In the genomic region with DNA sequence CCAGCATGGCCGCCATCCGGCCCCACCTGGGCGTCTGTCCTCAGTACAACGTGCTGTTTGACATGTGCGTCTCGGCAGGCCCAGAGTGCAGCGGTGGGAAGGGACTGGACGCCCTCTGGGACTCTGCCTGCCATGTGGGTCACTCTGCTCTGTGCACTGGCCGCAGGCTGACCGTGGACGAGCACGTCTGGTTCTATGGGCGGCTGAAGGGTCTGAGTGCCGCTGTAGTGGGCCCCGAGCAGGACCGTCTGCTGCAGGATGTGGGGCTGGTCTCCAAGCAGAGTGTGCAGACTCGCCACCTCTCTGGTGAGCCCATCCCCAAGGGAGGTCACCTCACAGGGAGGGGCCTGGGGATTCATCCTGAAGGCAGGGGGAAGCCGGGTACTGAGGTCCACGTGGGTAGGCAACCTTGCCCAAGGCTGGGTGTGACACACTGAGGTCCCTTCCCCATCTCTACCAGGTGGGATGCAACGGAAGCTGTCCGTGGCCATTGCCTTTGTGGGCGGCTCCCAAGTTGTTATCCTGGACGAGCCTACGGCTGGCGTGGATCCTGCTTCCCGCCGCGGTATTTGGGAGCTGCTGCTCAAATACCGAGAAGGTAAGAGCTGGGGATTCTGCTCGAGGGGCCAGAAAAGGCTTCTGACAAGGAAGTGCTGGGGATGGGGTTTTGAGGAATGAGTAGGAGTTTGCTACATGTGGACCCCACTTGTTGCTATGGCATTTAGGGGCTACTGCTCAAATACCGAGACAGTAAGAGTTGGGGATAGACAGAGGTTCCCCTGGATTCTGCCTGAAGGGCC, we compare ENCODE assay signal across 1 cellular context.
TF ChIP-seq lines count a peak whose summit lies in the region.

No MANE protein-coding gene starts in this region.

TF ChIP-seq in HepG2, 621 proteins besides CTCF, POLR2A, EP300 and RAD21 (continued from another document and continues in another):
- TF ChIP-seq SP140L (CRISPR knock-in tag; IDR thresholded peaks at IDR 0.05; ENCODE audit: borderline replicate concordance), result no peak
- no peak for TF ChIP-seq SNRNP70 (IDR thresholded peaks at IDR 0.05; ENCODE audit: low read depth, low read length)
- TF ChIP-seq PHB2 (IDR thresholded peaks at IDR 0.05; ENCODE audit: partially characterized antibody), result no peak
- peak; percentile 35; the same call in 1 of the 2 replicates for TF ChIP-seq CAMTA2 (CRISPR knock-in tag; IDR thresholded peaks at IDR 0.05; ENCODE audit: borderline replicate concordance)
- peak; percentile 85 for TF ChIP-seq REPIN1 (CRISPR knock-in tag; IDR thresholded peaks at IDR 0.05; ENCODE audit: borderline replicate concordance, low read depth)
- TF ChIP-seq CREBL2 (CRISPR knock-in tag; IDR thresholded peaks at IDR 0.05; ENCODE audit: borderline replicate concordance), result no peak
- TF ChIP-seq ATF7 (IDR thresholded peaks at IDR 0.05), result no peak
- no peak for TF ChIP-seq ATF7 (CRISPR knock-in tag; IDR thresholded peaks at IDR 0.05)
- no peak; the same call in 1 of the 2 replicates for TF ChIP-seq ZNF34 (CRISPR knock-in tag; IDR thresholded peaks at IDR 0.05; ENCODE audit: borderline replicate concordance)
- TF ChIP-seq, protein P1, sequence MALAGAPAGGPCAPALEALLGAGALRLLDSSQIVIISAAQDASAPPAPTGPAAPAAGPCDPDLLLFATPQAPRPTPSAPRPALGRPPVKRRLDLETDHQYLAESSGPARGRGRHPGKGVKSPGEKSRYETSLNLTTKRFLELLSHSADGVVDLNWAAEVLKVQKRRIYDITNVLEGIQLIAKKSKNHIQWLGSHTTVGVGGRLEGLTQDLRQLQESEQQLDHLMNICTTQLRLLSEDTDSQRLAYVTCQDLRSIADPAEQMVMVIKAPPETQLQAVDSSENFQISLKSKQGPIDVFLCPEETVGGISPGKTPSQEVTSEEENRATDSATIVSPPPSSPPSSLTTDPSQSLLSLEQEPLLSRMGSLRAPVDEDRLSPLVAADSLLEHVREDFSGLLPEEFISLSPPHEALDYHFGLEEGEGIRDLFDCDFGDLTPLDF (CRISPR knock-in tag; IDR thresholded peaks at IDR 0.05), result no peak
- peak; percentile 73; the same call in 1 of the 2 replicates for TF ChIP-seq ZNF264 (CRISPR knock-in tag; IDR thresholded peaks at IDR 0.05)
- TF ChIP-seq PBX2 (CRISPR knock-in tag; IDR thresholded peaks at IDR 0.05), result no peak
- no peak for TF ChIP-seq ARNT (IDR thresholded peaks at IDR 0.05)
- no peak for TF ChIP-seq KAT2B (IDR thresholded peaks at IDR 0.05; ENCODE audit: borderline replicate concordance, low read depth, low read length)
- no peak for TF ChIP-seq GATA4 (IDR thresholded peaks at IDR 0.05; ENCODE audit: borderline replicate concordance, low read depth)
- TF ChIP-seq MIER2 (CRISPR knock-in tag; IDR thresholded peaks at IDR 0.05), result no peak
- TF ChIP-seq ZNF138 (CRISPR knock-in tag; IDR thresholded peaks at IDR 0.05; ENCODE audit: low read depth), result 0 out of 2 replicates have a peak, but pooled peaks have one; percentile 45
- no peak for TF ChIP-seq EHMT2 (IDR thresholded peaks at IDR 0.05; ENCODE audit: borderline replicate concordance, low read depth, low read length)
- peak; percentile 89 for TF ChIP-seq ZNF563 (CRISPR knock-in tag; IDR thresholded peaks at IDR 0.05)
- TF ChIP-seq ZBTB33 (CRISPR knock-in tag; IDR thresholded peaks at IDR 0.05), result peak; percentile 42; the same call in 1 of the 2 replicates
- no peak for TF ChIP-seq ZNF383 (CRISPR knock-in tag; IDR thresholded peaks at IDR 0.05; ENCODE audit: borderline replicate concordance)
- no peak for TF ChIP-seq ZEB1 (IDR thresholded peaks at IDR 0.05; ENCODE audit: insufficient replicate concordance, low read depth)
- peak; percentile 98 for TF ChIP-seq ZNF687 (CRISPR knock-in tag; IDR thresholded peaks at IDR 0.05)
- TF ChIP-seq, protein P2, sequence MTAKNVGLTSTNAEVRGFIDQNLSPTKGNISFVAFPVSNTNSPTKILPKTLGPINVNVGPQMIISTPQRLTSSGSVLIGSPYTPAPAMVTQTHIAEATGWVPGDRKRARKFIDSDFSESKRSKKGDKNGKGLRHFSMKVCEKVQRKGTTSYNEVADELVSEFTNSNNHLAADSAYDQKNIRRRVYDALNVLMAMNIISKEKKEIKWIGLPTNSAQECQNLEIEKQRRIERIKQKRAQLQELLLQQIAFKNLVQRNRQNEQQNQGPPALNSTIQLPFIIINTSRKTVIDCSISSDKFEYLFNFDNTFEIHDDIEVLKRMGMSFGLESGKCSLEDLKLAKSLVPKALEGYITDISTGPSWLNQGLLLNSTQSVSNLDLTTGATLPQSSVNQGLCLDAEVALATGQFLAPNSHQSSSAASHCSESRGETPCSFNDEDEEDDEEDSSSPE (CRISPR knock-in tag; IDR thresholded peaks at IDR 0.05), result peak; percentile 70
- peak; percentile 82; the same call in 1 of the 2 replicates for TF ChIP-seq SRY (CRISPR knock-in tag; IDR thresholded peaks at IDR 0.05)
- no peak; the same call in none of the 2 replicates for TF ChIP-seq ARNT2 (CRISPR knock-in tag; IDR thresholded peaks at IDR 0.05; ENCODE audit: low read depth)
- TF ChIP-seq NFE2 (CRISPR knock-in tag; IDR thresholded peaks at IDR 0.05), result no peak
- TF ChIP-seq, protein P3, sequence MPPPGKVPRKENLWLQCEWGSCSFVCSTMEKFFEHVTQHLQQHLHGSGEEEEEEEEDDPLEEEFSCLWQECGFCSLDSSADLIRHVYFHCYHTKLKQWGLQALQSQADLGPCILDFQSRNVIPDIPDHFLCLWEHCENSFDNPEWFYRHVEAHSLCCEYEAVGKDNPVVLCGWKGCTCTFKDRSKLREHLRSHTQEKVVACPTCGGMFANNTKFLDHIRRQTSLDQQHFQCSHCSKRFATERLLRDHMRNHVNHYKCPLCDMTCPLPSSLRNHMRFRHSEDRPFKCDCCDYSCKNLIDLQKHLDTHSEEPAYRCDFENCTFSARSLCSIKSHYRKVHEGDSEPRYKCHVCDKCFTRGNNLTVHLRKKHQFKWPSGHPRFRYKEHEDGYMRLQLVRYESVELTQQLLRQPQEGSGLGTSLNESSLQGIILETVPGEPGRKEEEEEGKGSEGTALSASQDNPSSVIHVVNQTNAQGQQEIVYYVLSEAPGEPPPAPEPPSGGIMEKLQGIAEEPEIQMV (CRISPR knock-in tag; IDR thresholded peaks at IDR 0.05; ENCODE audit: low read depth), result peak; percentile 92
- TF ChIP-seq MTERF4 (CRISPR knock-in tag; IDR thresholded peaks at IDR 0.05), result peak; percentile 97
- TF ChIP-seq MXD3 (CRISPR knock-in tag; IDR thresholded peaks at IDR 0.05), result peak; percentile 93
- TF ChIP-seq USF2 (IDR thresholded peaks at IDR 0.05; ENCODE audit: low read depth, low read length), result no peak
- TF ChIP-seq USF2 (CRISPR knock-in tag; IDR thresholded peaks at IDR 0.05; ENCODE audit: borderline replicate concordance), result no peak
- no peak for TF ChIP-seq ZBTB1 (CRISPR knock-in tag; IDR thresholded peaks at IDR 0.05; ENCODE audit: borderline replicate concordance)
- TF ChIP-seq, protein P4, sequence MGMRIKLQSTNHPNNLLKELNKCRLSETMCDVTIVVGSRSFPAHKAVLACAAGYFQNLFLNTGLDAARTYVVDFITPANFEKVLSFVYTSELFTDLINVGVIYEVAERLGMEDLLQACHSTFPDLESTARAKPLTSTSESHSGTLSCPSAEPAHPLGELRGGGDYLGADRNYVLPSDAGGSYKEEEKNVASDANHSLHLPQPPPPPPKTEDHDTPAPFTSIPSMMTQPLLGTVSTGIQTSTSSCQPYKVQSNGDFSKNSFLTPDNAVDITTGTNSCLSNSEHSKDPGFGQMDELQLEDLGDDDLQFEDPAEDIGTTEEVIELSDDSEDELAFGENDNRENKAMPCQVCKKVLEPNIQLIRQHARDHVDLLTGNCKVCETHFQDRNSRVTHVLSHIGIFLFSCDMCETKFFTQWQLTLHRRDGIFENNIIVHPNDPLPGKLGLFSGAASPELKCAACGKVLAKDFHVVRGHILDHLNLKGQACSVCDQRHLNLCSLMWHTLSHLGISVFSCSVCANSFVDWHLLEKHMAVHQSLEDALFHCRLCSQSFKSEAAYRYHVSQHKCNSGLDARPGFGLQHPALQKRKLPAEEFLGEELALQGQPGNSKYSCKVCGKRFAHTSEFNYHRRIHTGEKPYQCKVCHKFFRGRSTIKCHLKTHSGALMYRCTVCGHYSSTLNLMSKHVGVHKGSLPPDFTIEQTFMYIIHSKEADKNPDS (CRISPR knock-in tag; IDR thresholded peaks at IDR 0.05), result peak; percentile 70; the same call in 1 of the 2 replicates
- TF ChIP-seq NR2C2 (CRISPR knock-in tag; IDR thresholded peaks at IDR 0.05; ENCODE audit: borderline replicate concordance), result peak; percentile 21; the same call in 1 of the 2 replicates
- TF ChIP-seq ERF (CRISPR knock-in tag; IDR thresholded peaks at IDR 0.05), result peak; percentile 46
- TF ChIP-seq HNRNPL (IDR thresholded peaks at IDR 0.05; ENCODE audit: low read depth, low read length), result 0 out of 2 replicates have a peak, but pooled peaks have one; percentile 51
- no peak for TF ChIP-seq GZF1 (CRISPR knock-in tag; IDR thresholded peaks at IDR 0.05)
- peak; percentile 81; the same call in 1 of the 2 replicates for TF ChIP-seq TARDBP (CRISPR knock-in tag; IDR thresholded peaks at IDR 0.05)
- TF ChIP-seq ZNF777 (CRISPR knock-in tag; IDR thresholded peaks at IDR 0.05), result peak; percentile 88
- TF ChIP-seq SOX5 (CRISPR knock-in tag; IDR thresholded peaks at IDR 0.05; ENCODE audit: borderline replicate concordance), result 0 out of 2 replicates have a peak, but pooled peaks have one; percentile 19
